Comparison of ENCODE assay signal across 21 cellular contexts in genomic region chr3:45491344-45491743, GRCh38.
DNase-seq lines count a peak whose midpoint lies in the region; ATAC-seq lines count a peak whose summit lies in the region.
"Had no signal": no experiment of that assay in that cellular context is flagged by ENCODE, and none has a peak within 500 bp of the region (broad histone marks: within the 10 kb centered on the region; RNA-seq: fewer than 3 reads in every experiment).

No MANE protein-coding gene starts in this region.

- POLR2A ChIA-PET in activated CD4-positive, alpha-beta T cell treated with anti-CD3 and anti-CD28 coated beads, Interleukin-2, amount 10 ng/mL, durations not matched to agents 7 days and 5 days (lab: Charles Lee): no interaction called here

- H3K4me1 Mint-ChIP-seq in activated CD4-positive, alpha-beta T cell treated with anti-CD3 and anti-CD28 coated beads, Interleukin-2, amount 10 ng/mL, durations not matched to agents 7 days and 5 days: peaks cover 3% of the 10 kb centered on the region
- peaks cover 22% of the 10 kb centered on the region for H3K4me1 Mint-ChIP-seq in activated T-cell treated with anti-CD3 and anti-CD28 coated beads, Interleukin-2, amount 50 U/mL, for 72 hours (ENCODE audit: low read depth)
- H3K4me1 Mint-ChIP-seq: endodermal cell had no signal

- no peaks in the 10 kb centered on the region for H3K27me3 Mint-ChIP-seq in activated CD4-positive, alpha-beta T cell treated with anti-CD3 and anti-CD28 coated beads, Interleukin-2, amount 10 ng/mL, durations not matched to agents 7 days and 5 days
- no peaks in the 10 kb centered on the region for H3K27me3 Mint-ChIP-seq in activated T-cell treated with anti-CD3 and anti-CD28 coated beads, Interleukin-2, amount 50 U/mL, for 72 hours (ENCODE audit: low read depth)

- H3K9me3 Mint-ChIP-seq in activated CD4-positive, alpha-beta T cell treated with anti-CD3 and anti-CD28 coated beads, Interleukin-2, amount 10 ng/mL, durations not matched to agents 7 days and 5 days: no peaks in the 10 kb centered on the region
- no peaks in the 10 kb centered on the region for H3K9me3 Mint-ChIP-seq in activated T-cell treated with anti-CD3 and anti-CD28 coated beads, Interleukin-2, amount 50 U/mL, for 72 hours
- H3K9me3 Mint-ChIP-seq: endodermal cell, nephron had no signal

- CTCF ChIA-PET in activated CD4-positive, alpha-beta T cell treated with anti-CD3 and anti-CD28 coated beads, Interleukin-2, amount 10 ng/mL, durations not matched to agents 7 days and 5 days (lab: Charles Lee): interaction anchor here (0.9 kb wide), 1 partner anchor 166 kb away, joined by 3 read pairs; no protein-coding TSS in a partner anchor

- peak; percentile 64 for DNase-seq in activated CD4-positive, alpha-beta T cell treated with anti-CD3 and anti-CD28 coated beads for 48 hours
- DNase-seq in activated CD4-positive, alpha-beta T cell treated with anti-CD3 and anti-CD28 coated beads, Interleukin-2, amount 10 ng/mL, durations not matched to agents 7 days and 5 days: no peak
- DNase-seq in HPDE6-E6E7 (ENCODE audit: extremely low spot score): peak; percentile 27
- peak; percentile 32 to 38 for DNase-seq in activated T-cell treated with anti-CD3 and anti-CD28 coated beads, Interleukin-2, amount 50 U/mL, for 72 hours
- peak; percentile 58 for DNase-seq in stimulated activated CD4-positive, alpha-beta T cell treated with anti-CD3 and anti-CD28 coated beads, Interleukin-1b, Interleukin-23, amount 100 ng/mL, for 48 hours
- DNase-seq in A172 (ENCODE audit: low spot score): no peak
- no peak for DNase-seq in NCI-H2081 (lab: John Stamatoyannopoulos, UW)
- DNase-seq: body of pancreas, Caco-2, colonic mucosa, endodermal cell, KG1, NCI-H187, NCI-H345, pancreas, PC-9, right cardiac atrium, SJCRH30 had no signal

- H3K4me3 Mint-ChIP-seq in activated CD4-positive, alpha-beta T cell treated with anti-CD3 and anti-CD28 coated beads, Interleukin-2, amount 10 ng/mL, durations not matched to agents 7 days and 5 days: no peak overlapping the region
- H3K4me3 Mint-ChIP-seq in activated T-cell treated with anti-CD3 and anti-CD28 coated beads, Interleukin-2, amount 50 U/mL, for 72 hours: no peak overlapping the region
- H3K4me3 Mint-ChIP-seq: endodermal cell, nephron had no signal

- H3K36me3 Mint-ChIP-seq in activated CD4-positive, alpha-beta T cell treated with anti-CD3 and anti-CD28 coated beads, Interleukin-2, amount 10 ng/mL, durations not matched to agents 7 days and 5 days (ENCODE audit: low read depth): peaks cover 30% of the 10 kb centered on the region
- H3K36me3 Mint-ChIP-seq in activated T-cell treated with anti-CD3 and anti-CD28 coated beads, Interleukin-2, amount 50 U/mL, for 72 hours (ENCODE audit: insufficient read depth in 2 of 2): peaks cover 2 to 4% of the 10 kb centered on the region in 2 donors

- ATAC-seq in activated T-cell treated with anti-CD3 and anti-CD28 coated beads, Interleukin-2, amount 50 U/mL, for 72 hours (replicated peaks in 1 of 2): peak; percentile 75
- no peak for ATAC-seq in HG03442 (IDR thresholded peaks at IDR 0.05; ENCODE audit: unreplicated experiment)
- ATAC-seq: body of pancreas, left lobe of liver, pancreas had no signal

- H3K27ac Mint-ChIP-seq in activated CD4-positive, alpha-beta T cell treated with anti-CD3 and anti-CD28 coated beads, Interleukin-2, amount 10 ng/mL, durations not matched to agents 7 days and 5 days: no peak overlapping the region
- H3K27ac Mint-ChIP-seq in activated T-cell treated with anti-CD3 and anti-CD28 coated beads, Interleukin-2, amount 50 U/mL, for 72 hours: no peak overlapping the region
- H3K27ac Mint-ChIP-seq: endodermal cell, nephron had no signal

Comparison
In these comparisons a context has a peak if more than half of its experiments do, and no peak if none do; other contexts are left out.
1. DNase-seq: peak in activated CD4-positive, alpha-beta T cell treated with anti-CD3 and anti-CD28 coated beads for 48 hours (single experiment), HPDE6-E6E7 (single experiment), activated T-cell treated with anti-CD3 and anti-CD28 coated beads, Interleukin-2, amount 50 U/mL, for 72 hours (2 of 2) and stimulated activated CD4-positive, alpha-beta T cell treated with anti-CD3 and anti-CD28 coated beads, Interleukin-1b, Interleukin-23, amount 100 ng/mL, for 48 hours (single experiment); none in activated CD4-positive, alpha-beta T cell treated with anti-CD3 and anti-CD28 coated beads, Interleukin-2, amount 10 ng/mL, durations not matched to agents 7 days and 5 days (single experiment), A172 (single experiment) and NCI-H2081 (0 of 2).